In the genomic region with DNA sequence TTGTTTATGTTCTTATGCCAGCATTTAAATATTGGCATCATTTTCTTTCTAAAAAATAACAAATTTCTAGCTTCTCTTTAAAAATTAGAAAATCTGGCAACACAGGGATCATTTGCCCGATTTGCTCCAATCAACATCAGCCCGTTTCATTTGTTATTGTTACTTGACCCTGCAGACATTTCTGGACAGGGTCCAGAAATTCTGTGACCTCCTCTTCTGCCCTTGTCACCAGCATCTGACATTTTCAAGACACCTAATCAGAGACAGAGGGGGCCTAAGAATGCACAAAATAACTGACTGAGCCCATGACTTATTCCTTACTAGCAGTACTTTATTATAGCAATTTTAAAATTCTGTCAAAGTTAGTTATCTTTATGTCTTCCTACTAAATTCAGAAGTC, we compare ENCODE assay signal across 36 cellular contexts.
"Had no signal": no experiment of that assay in that cellular context is flagged by ENCODE, and none has a peak within 500 bp of the region (broad histone marks: within the 10 kb centered on the region; RNA-seq: fewer than 3 reads in every experiment).

No MANE protein-coding gene starts in this region.

- H3K4me3 Mint-ChIP-seq: activated CD4-positive, alpha-beta memory T cell treated with anti-CD3 and anti-CD28 coated beads, Interleukin-2, amount 10 ng/mL, durations not matched to agents 7 days and 5 days; activated CD8-positive, alpha-beta memory T cell treated with anti-CD3 and anti-CD28 coated beads, Interleukin-2, amount 10 ng/mL, durations not matched to agents 7 days and 5 days; activated naive CD8-positive, alpha-beta T cell treated with anti-CD3 and anti-CD28 coated beads, Interleukin-2, amount 10 ng/mL, durations not matched to agents 7 days and 5 days had no signal

- H3K4me3 ChIP-seq: body of pancreas, breast epithelium, Peyer's patch, SJSA1 had no signal

- H3K9me3 ChIP-seq: body of pancreas, Peyer's patch, SJSA1 had no signal

- H3K4me1 ChIP-seq: body of pancreas, breast epithelium, Peyer's patch had no signal

- H3K27ac Mint-ChIP-seq: activated CD4-positive, alpha-beta memory T cell treated with anti-CD3 and anti-CD28 coated beads, Interleukin-2, amount 10 ng/mL, durations not matched to agents 7 days and 5 days; activated CD8-positive, alpha-beta memory T cell treated with anti-CD3 and anti-CD28 coated beads, Interleukin-2, amount 10 ng/mL, durations not matched to agents 7 days and 5 days; activated naive CD8-positive, alpha-beta T cell treated with anti-CD3 and anti-CD28 coated beads, Interleukin-2, amount 10 ng/mL, durations not matched to agents 7 days and 5 days had no signal

- H3K27ac ChIP-seq: body of pancreas, breast epithelium, Peyer's patch, SJSA1, WERI-Rb-1 had no signal

- H3K9me3 Mint-ChIP-seq: activated CD4-positive, alpha-beta memory T cell treated with anti-CD3 and anti-CD28 coated beads, Interleukin-2, amount 10 ng/mL, durations not matched to agents 7 days and 5 days had no signal

- H3K4me1 Mint-ChIP-seq: activated CD4-positive, alpha-beta memory T cell treated with anti-CD3 and anti-CD28 coated beads, Interleukin-2, amount 10 ng/mL, durations not matched to agents 7 days and 5 days; activated CD8-positive, alpha-beta memory T cell treated with anti-CD3 and anti-CD28 coated beads, Interleukin-2, amount 10 ng/mL, durations not matched to agents 7 days and 5 days; activated naive CD8-positive, alpha-beta T cell treated with anti-CD3 and anti-CD28 coated beads, Interleukin-2, amount 10 ng/mL, durations not matched to agents 7 days and 5 days had no signal

- H3K36me3 ChIP-seq: breast epithelium, Peyer's patch, SJSA1, WERI-Rb-1 had no signal

- H3K27me3 Mint-ChIP-seq: activated CD4-positive, alpha-beta memory T cell treated with anti-CD3 and anti-CD28 coated beads, Interleukin-2, amount 10 ng/mL, durations not matched to agents 7 days and 5 days; activated CD8-positive, alpha-beta memory T cell treated with anti-CD3 and anti-CD28 coated beads, Interleukin-2, amount 10 ng/mL, durations not matched to agents 7 days and 5 days had no signal

- ATAC-seq: activated CD8-positive, alpha-beta memory T cell treated with anti-CD3 and anti-CD28 coated beads, Interleukin-2, amount 10 ng/mL, durations not matched to agents 7 days and 5 days; body of pancreas; PC-3 had no signal

- H3K27me3 ChIP-seq: body of pancreas, breast epithelium, Peyer's patch, SJSA1 had no signal

- DNase-seq: activated CD4-positive, alpha-beta memory T cell treated with anti-CD3 and anti-CD28 coated beads, Interleukin-2, amount 10 ng/mL, durations not matched to agents 7 days and 5 days; activated CD4-positive, alpha-beta T cell treated with anti-CD3 and anti-CD28 coated beads for 1 hour; activated CD4-positive, alpha-beta T cell treated with anti-CD3 and anti-CD28 coated beads for 48 hours; activated CD4-positive, CD25-positive, alpha-beta regulatory T cell; activated CD8-positive, alpha-beta memory T cell treated with anti-CD3 and anti-CD28 coated beads for 24 hours; activated CD8-positive, alpha-beta memory T cell treated with anti-CD3 and anti-CD28 coated beads, Interleukin-2, amount 10 ng/mL, durations not matched to agents 7 days and 5 days; activated CD8-positive, alpha-beta memory T cell treated with anti-CD3 and anti-CD28 coated beads, Interleukin-2, amount 50 U/mL, for 48 hours; activated effector memory CD4-positive, alpha-beta T cell treated with Interleukin-2 at 50 U/mL for 16 hours; activated naive CD4-positive, alpha-beta T cell; activated naive CD4-positive, alpha-beta T cell treated with anti-CD3 and anti-CD28 coated beads, Interleukin-2, amount 50 U/mL, for 16 hours; activated naive CD8-positive, alpha-beta T cell treated with anti-CD3 and anti-CD28 coated beads, Interleukin-2, amount 10 ng/mL, durations not matched to agents 7 days and 5 days; activated T-cell treated with anti-CD3 and anti-CD28 coated beads, Interleukin-2, amount 50 U/mL, for 48 hours; aorta; body of pancreas; caudate nucleus; cerebellar nuclear complex; Kasumi-1; KG1; MM.1S; MV-4-11; NCI-H1092; NCI-H1436 treated with DMSO at 0.1 percent for 48 hours; NCI-H1694 treated with DMSO at 0.1 percent for 48 hours; NCI-H2029; NCI-H345; NCI-H526; NCI-H748 treated with DMSO at 0.1 percent for 48 hours; NK-92 treated with Interleukin-12 subunit alpha and Interleukin-12 subunit beta, amount 100 ng/mL, for 24 hours; Peyer's patch; RPMI8226; SHP77 treated with DMSO at 0.1 percent for 48 hours; T1000; WERI-Rb-1 had no signal

- H3K36me3 Mint-ChIP-seq: activated CD8-positive, alpha-beta memory T cell treated with anti-CD3 and anti-CD28 coated beads, Interleukin-2, amount 10 ng/mL, durations not matched to agents 7 days and 5 days; activated naive CD8-positive, alpha-beta T cell treated with anti-CD3 and anti-CD28 coated beads, Interleukin-2, amount 10 ng/mL, durations not matched to agents 7 days and 5 days had no signal
